ENCODE assay signal across 26 cellular contexts in genomic region chr16:24141917-24142316, GRCh38.
DNase-seq lines count a peak whose midpoint lies in the region; ATAC-seq, FAIRE-seq and TF ChIP-seq lines count a peak whose summit lies in the region.
"Had no signal": no experiment of that assay in that cellular context is flagged by ENCODE, and none has a peak within 500 bp of the region (broad histone marks: within the 10 kb centered on the region; RNA-seq: fewer than 3 reads in every experiment).

No MANE protein-coding gene starts in this region.

- no peak overlapping the region for H2BK120ac ChIP-seq in neuronal stem cell (ENCODE audit: low read depth, low read length)

- H3K27me3 ChIP-seq in HepG2 (ENCODE audit: control insufficient read depth in 1 of 2, insufficient read depth in 2 of 2, low read length in 2 of 2) (peaks cover 2 to 3% of the 10 kb centered on the region in 2 experiments; a peak in 2 of 5 replicates), right lobe of liver (no peaks in the 10 kb centered on the region), neuronal stem cell (ENCODE audit: control insufficient read depth in 3 of 3, insufficient read depth in 3 of 3, low read depth in 1 of 3, low read length in 3 of 3) (no peaks in the 10 kb centered on the region)
- H3K27me3 ChIP-seq: BE2C; BLaER1 treated with 17β-estradiol and CSF1 and Interleukin-3, amounts not matched to agents 10 nM and 100 nM had no signal

- H3K9me3 ChIP-seq in HepG2 (ENCODE audit: low read length) = no peaks in the 10 kb centered on the region
- H3K9me3 ChIP-seq in right lobe of liver = no peaks in the 10 kb centered on the region
- no peaks in the 10 kb centered on the region for H3K9me3 ChIP-seq in neuronal stem cell (replicated peaks in 1 of 2; ENCODE audit: control insufficient read depth in 2 of 2, insufficient read depth in 1 of 2, low read depth in 1 of 2, low read length in 2 of 2)
- H3K9me3 ChIP-seq in kidney (ENCODE audit: control insufficient read depth in 1 of 2, low read length in 2 of 2) = no peaks in the 10 kb centered on the region
- H3K9me3 ChIP-seq: A549, BE2C had no signal

- peaks cover 17% of the 10 kb centered on the region for H3K9me3 Mint-ChIP-seq in WTC11
- H3K9me3 Mint-ChIP-seq: CD4-positive, alpha-beta T cell; CD8-positive, alpha-beta memory T cell had no signal

- no peak overlapping the region for H3K27ac ChIP-seq in HepG2 (ENCODE audit: extremely low read length, insufficient read depth, low read length)
- H3K27ac ChIP-seq in right lobe of liver = no peak overlapping the region
- H3K27ac ChIP-seq in neuronal stem cell (replicated peaks; ENCODE audit: low read length) = no peak overlapping the region
- no peak overlapping the region for H3K27ac ChIP-seq in kidney (ENCODE audit: low read depth in 2 of 2, low read length in 2 of 2)
- H3K27ac ChIP-seq: A549; BLaER1 treated with 17β-estradiol and CSF1 and Interleukin-3, amounts not matched to agents 10 nM and 100 nM; GM23248 had no signal

- H3K4me3 ChIP-seq in HepG2 (replicated peaks in 1 of 3; ENCODE audit: insufficient read depth in 1 of 3, low read depth in 2 of 3, low read length in 3 of 3) = no peak overlapping the region
- H3K4me3 ChIP-seq in right lobe of liver = no peak overlapping the region
- H3K4me3 ChIP-seq in neuronal stem cell (ENCODE audit: low read length in 2 of 2) = no peak overlapping the region
- no peak overlapping the region for H3K4me3 ChIP-seq in kidney (ENCODE audit: low read length in 2 of 2)
- H3K4me3 ChIP-seq: A549; BLaER1 treated with 17β-estradiol and CSF1 and Interleukin-3, amounts not matched to agents 10 nM and 100 nM; GM12878; GM23248 had no signal

- CTCF ChIA-PET in HepG2 (lab: Yijun Ruan, JAX; ENCODE audit: low intra/inter-chr PET ratio, low total read pairs) (no interaction called here), WTC11 (lab: Charles Lee) (interaction anchor here (1.1 to 1.3 kb wide), 2 partner anchors 43 to 71 kb away, joined by 3 to 5 read pairs; no protein-coding TSS in a partner anchor)

- H2BK15ac ChIP-seq in neuronal stem cell (ENCODE audit: low read length) = no peak overlapping the region

- peaks cover 12% of the 10 kb centered on the region for H3K36me3 Mint-ChIP-seq in WTC11

- H2AFZ ChIP-seq in HepG2 (ENCODE audit: low read length) (no peak overlapping the region), neuronal stem cell (ENCODE audit: low read length) (no peak overlapping the region)
- H2AFZ ChIP-seq: GM23248 had no signal

- peak overlapping the region; percentile 29 for H3K23ac ChIP-seq in neuronal stem cell (ENCODE audit: low read depth, low read length, poor library complexity)

- H3K4me3 Mint-ChIP-seq in WTC11 = no peak overlapping the region
- H3K4me3 Mint-ChIP-seq: CD14-positive monocyte; CD4-positive, alpha-beta T cell; CD8-positive, alpha-beta memory T cell; H9; HFFc6 had no signal

- TF ChIP-seq POLR2A in HepG2 (IDR thresholded peaks at IDR 0.05; ENCODE audit: insufficient read depth in 1 of 2, low read depth in 2 of 2, low read length in 2 of 2) = no peak
- no peak for TF ChIP-seq POLR2A in right lobe of liver (IDR thresholded peaks at IDR 0.05)

- H3K79me2 ChIP-seq in HepG2 (ENCODE audit: insufficient read depth, low read length) = no peaks in the 10 kb centered on the region

- no peak for DNase-seq in HepG2 (ENCODE audit: low spot score)
- DNase-seq in right lobe of liver = no peak
- no peak for DNase-seq in WTC11 (ENCODE audit: low spot score)
- no peak for DNase-seq in neuronal stem cell (ENCODE audit: low spot score)
- no peak for DNase-seq in NCI-H187 (lab: John Stamatoyannopoulos, UW)
- no peak for DNase-seq in activated CD4-positive, CD25-positive, alpha-beta regulatory T cell treated with anti-CD3 and anti-CD28 coated beads, Interleukin-2, amount 50 U/mL, for 72 hours
- DNase-seq in kidney = no peak
- DNase-seq: 8988T; ACHN; AML-193; BE2C; CD4-positive, alpha-beta T cell; CD8-positive, alpha-beta memory T cell; DMS 273 treated with DMSO at 0.1 percent for 48 hours; DMS79; EL; GDM1; GM23248; H9; HFFc6 had no signal

- WGBS in HepG2 (ENCODE audit: low lambda C conversion rate) = 7% methylated on average over 2 of the region's 2 CpGs
- 50% methylated on average over 2 of the region's 2 CpGs for WGBS in right lobe of liver (ENCODE audit: insufficient coverage, low coverage, low lambda C conversion rate, missing lambda C conversion rate)
- no CpG with 5 or more reads among the region's 2 CpGs for WGBS in neuronal stem cell (ENCODE audit: extremely low coverage in 2 of 2, insufficient read length in 2 of 2, insufficient replicate concordance in 1 of 2), 2 donors

- H3K14ac ChIP-seq in neuronal stem cell (ENCODE audit: low read length) = no peak overlapping the region

- H3K27me3 Mint-ChIP-seq in WTC11 (ENCODE audit: low read depth) = peaks cover 6% of the 10 kb centered on the region; the same call in 1 of the 2 replicates
- H3K27me3 Mint-ChIP-seq: CD4-positive, alpha-beta T cell; CD8-positive, alpha-beta memory T cell had no signal

- H3K18ac ChIP-seq in neuronal stem cell (ENCODE audit: low read length) = no peak overlapping the region

- POLR2A ChIA-PET in HepG2 (lab: Yijun Ruan, JAX) = no interaction called here
- POLR2A ChIA-PET in WTC11 (lab: Charles Lee) = no interaction called here

- no peak overlapping the region for H2BK12ac ChIP-seq in neuronal stem cell (ENCODE audit: low read length)

- H3K4me1 ChIP-seq in HepG2 (ENCODE audit: insufficient read depth, low read length) (no peaks in the 10 kb centered on the region), right lobe of liver (no peaks in the 10 kb centered on the region), neuronal stem cell (ENCODE audit: control insufficient read depth in 2 of 2, insufficient read depth in 1 of 2, low read depth in 1 of 2, low read length in 2 of 2) (peaks cover 4 to 5% of the 10 kb centered on the region in 2 donors), kidney (ENCODE audit: control insufficient read depth in 1 of 2, insufficient read depth in 1 of 2, low read depth in 1 of 2, low read length in 2 of 2) (no peaks in the 10 kb centered on the region)
- H3K4me1 ChIP-seq: A549; BE2C; BLaER1 treated with 17β-estradiol and CSF1 and Interleukin-3, amounts not matched to agents 10 nM and 100 nM had no signal

- TF ChIP-seq CTCF in HepG2 (CRISPR knock-in tag; IDR thresholded peaks at IDR 0.05) (no peak), right lobe of liver (IDR thresholded peaks at IDR 0.05) (no peak), WTC11 (IDR thresholded peaks at IDR 0.05) (no peak), kidney (IDR thresholded peaks at IDR 0.05; ENCODE audit: borderline replicate concordance, extremely low read depth, insufficient read depth) (no peak)

- ATAC-seq in HepG2 (no peak), right lobe of liver (no peak), WTC11 (no peak)
- ATAC-seq: A549, GM12878, HCT116 had no signal

- no peak overlapping the region for H2AK5ac ChIP-seq in neuronal stem cell (ENCODE audit: low read depth, low read length)

- intact Hi-C loops in HepG2 (cut with micrococcal nuclease; ENCODE audit: unreplicated experiment) = no loop called here
- intact Hi-C loops in right lobe of liver (cut with DNase I) = no loop called here
- intact Hi-C loops in kidney (cut with DNase I) = no loop called here

- peaks cover 48% of the 10 kb centered on the region for H3K4me1 Mint-ChIP-seq in WTC11
- H3K4me1 Mint-ChIP-seq: CD14-positive monocyte had no signal

- H4K20me1 ChIP-seq in HepG2 (ENCODE audit: insufficient read depth, low read length) = no peaks in the 10 kb centered on the region

- FAIRE-seq in HepG2 (lab: Jason Lieb, UNC) (no peak), kidney (lab: Jason Lieb, UNC) (no peak)
- FAIRE-seq: A549, GM12878, GM19239 had no signal

- no peak overlapping the region for H3K4ac ChIP-seq in neuronal stem cell (ENCODE audit: low read length)

- no peak for TF ChIP-seq RAD21 in HepG2 (CRISPR knock-in tag; IDR thresholded peaks at IDR 0.05)

- H3K9ac ChIP-seq in HepG2 (ENCODE audit: insufficient read depth, low read depth, low read length) (no peak overlapping the region), neuronal stem cell (ENCODE audit: low read depth, low read length, poor library complexity) (no peak overlapping the region), kidney (ENCODE audit: low read length in 2 of 2) (no peak overlapping the region)
- H3K9ac ChIP-seq: BLaER1 treated with 17β-estradiol and CSF1 and Interleukin-3, amounts not matched to agents 10 nM and 100 nM; GM23248 had no signal

- H3K36me3 ChIP-seq in HepG2 (replicated peaks in 1 of 2; ENCODE audit: control insufficient read depth in 1 of 2, insufficient read depth in 2 of 2, low read length in 2 of 2) (no peaks in the 10 kb centered on the region), right lobe of liver (no peaks in the 10 kb centered on the region), neuronal stem cell (replicated peaks in 1 of 2; ENCODE audit: control insufficient read depth in 2 of 2, insufficient read depth in 2 of 2, low read length in 2 of 2) (no peaks in the 10 kb centered on the region), kidney (ENCODE audit: control insufficient read depth in 1 of 2, insufficient read depth in 2 of 2, low read length in 2 of 2) (no peaks in the 10 kb centered on the region)
- H3K36me3 ChIP-seq: BE2C had no signal

- no TSS peak for BruUV-seq in HepG2 (replicated peaks; lab: Mats Ljungman, UMichigan)

- no peaks in the 10 kb centered on the region for H3K79me1 ChIP-seq in neuronal stem cell (ENCODE audit: low read depth, low read length)

- H2BK5ac ChIP-seq in neuronal stem cell (ENCODE audit: low read length) = no peak overlapping the region

- TF ChIP-seq EP300 in HepG2 (IDR thresholded peaks at IDR 0.05; ENCODE audit: low read depth in 2 of 2, low read length in 2 of 2) = no peak
- TF ChIP-seq EP300 in HepG2 (CRISPR knock-in tag; IDR thresholded peaks at IDR 0.05; ENCODE audit: borderline replicate concordance) = no peak

- no peak overlapping the region for H4K8ac ChIP-seq in neuronal stem cell (ENCODE audit: low read depth, low read length)

- in situ Hi-C loops in HepG2 (cut with HindIII; ENCODE audit: extremely low pct_ligation_motif_present, low pct_unique_long_range_greater_than_20kb) = no loop called here

- peak overlapping the region; percentile 11; the same call in 1 of the 2 replicates for H3K27ac Mint-ChIP-seq in WTC11
- H3K27ac Mint-ChIP-seq: CD4-positive, alpha-beta T cell; HFFc6 had no signal

- H3K4me2 ChIP-seq in HepG2 (ENCODE audit: low read depth, low read length) = no peak overlapping the region
- H3K4me2 ChIP-seq in neuronal stem cell (ENCODE audit: insufficient read depth, low read length, poor library complexity, severe bottlenecking) = no peak overlapping the region
- H3K4me2 ChIP-seq: A549; BLaER1 treated with 17β-estradiol and CSF1 and Interleukin-3, amounts not matched to agents 10 nM and 100 nM had no signal

- H4K91ac ChIP-seq in neuronal stem cell (ENCODE audit: low read depth, low read length, poor library complexity) = no peak overlapping the region

TF ChIP-seq in HepG2, 621 proteins besides CTCF, POLR2A, EP300 and RAD21:
- TF ChIP-seq ZNF768 (CRISPR knock-in tag; IDR thresholded peaks at IDR 0.05) = peak; percentile 49; the same call in 1 of the 2 replicates
- no peak for TF ChIP-seq MXI1 (IDR thresholded peaks at IDR 0.05; ENCODE audit: borderline replicate concordance, low read depth, low read length)

TF ChIP-seq in WTC11, 78 proteins besides CTCF, POLR2A, EP300 and RAD21:
- TF ChIP-seq ZBTB21 (CRISPR knock-in tag; IDR thresholded peaks at IDR 0.05; ENCODE audit: borderline replicate concordance) (no peak), NFE2L1 (CRISPR knock-in tag; IDR thresholded peaks at IDR 0.05) (no peak), JUN (CRISPR knock-in tag; IDR thresholded peaks at IDR 0.05) (no peak)
